8 cellular contexts compared by ENCODE assay signal in genomic region chr15:59104912-59105732, GRCh38. TPM values are rescaled to one million over a fixed set of nuclear protein-coding genes. Genes with fewer than 3 reads are reported as not detected.
DNase-seq lines count a peak whose midpoint lies in the region; ATAC-seq and TF ChIP-seq lines count a peak whose summit lies in the region.

Gene CCNB2, plus strand, starts transcription at chr15:59105146. Its CDS starts 123 bp downstream, at chr15:59105269.

- H3K9me3 Mint-ChIP-seq in CD4-positive, alpha-beta memory T cell = no peaks in the 10 kb centered on the region

- 4% methylated on average over 23 of the region's 57 CpGs for WGBS in right lobe of liver (ENCODE audit: insufficient coverage, low coverage, low lambda C conversion rate, missing lambda C conversion rate)

- peaks cover 3 to 6% of the 10 kb centered on the region in 2 donors for H3K36me3 Mint-ChIP-seq in CD4-positive, alpha-beta memory T cell

- DNase-seq in CD4-positive, alpha-beta memory T cell = peak; percentile 85 to 91 (median 87)
- peak; percentile 81 for DNase-seq in HK-2 (ENCODE audit: unreplicated experiment)
- DNase-seq in NCI-H82 treated with DMSO at 0.1 percent for 48 hours (lab: John Stamatoyannopoulos, UW; ENCODE audit: unreplicated experiment) = peak; percentile 77
- peak; percentile 77 to 83 for DNase-seq in activated CD4-positive, alpha-beta T cell treated with anti-CD3 and anti-CD28 coated beads, Interleukin-2, amount 50 U/mL, for 48 hours
- peak; percentile 80 to 87 (median 82) for DNase-seq in right lobe of liver
- peak; percentile 66 to 76 for DNase-seq in stimulated activated CD4-positive, alpha-beta T cell treated with anti-CD3 and anti-CD28 coated beads, Interleukin-4, amount 100 ng/mL, for 4 hours

- peaks cover 6% of the 10 kb centered on the region for H3K4me1 ChIP-seq in CD4-positive, alpha-beta memory T cell (ENCODE audit: insufficient read depth, low read length)
- H3K4me1 ChIP-seq in duodenal mucosa (ENCODE audit: control insufficient read depth in 1 of 2, insufficient read depth in 2 of 2, low read length in 2 of 2) = peaks cover 0 to 9% of the 10 kb centered on the region in 2 donors
- H3K4me1 ChIP-seq in right lobe of liver = no peaks in the 10 kb centered on the region

- no peaks in the 10 kb centered on the region for H3K36me3 ChIP-seq in CD4-positive, alpha-beta memory T cell (ENCODE audit: insufficient read depth, low read length)
- H3K36me3 ChIP-seq in duodenal mucosa (ENCODE audit: control insufficient read depth in 1 of 2, insufficient read depth in 2 of 2, low read length in 2 of 2) (peaks cover 3 to 4% of the 10 kb centered on the region in 2 donors), right lobe of liver (no peaks in the 10 kb centered on the region)

- H3K4me3 Mint-ChIP-seq in CD4-positive, alpha-beta memory T cell = peak within 1 kb of the TSS; percentile 91 to 96 (median 93)

- CTCF ChIA-PET in CD4-positive, alpha-beta memory T cell (lab: Charles Lee; ENCODE audit: partially characterized antibody) = interaction anchor here (1.4 kb wide), 1 partner anchor 34 kb away, joined by 3 read pairs; no protein-coding TSS in a partner anchor

- POLR2A ChIA-PET in CD4-positive, alpha-beta memory T cell (lab: Charles Lee; ENCODE audit: partially characterized antibody) = no interaction called here

- no peak for TF ChIP-seq POLR2A in right lobe of liver (IDR thresholded peaks at IDR 0.05)

- TF ChIP-seq CTCF in right lobe of liver (IDR thresholded peaks at IDR 0.05) = no peak

- intact Hi-C loops in CD4-positive, alpha-beta memory T cell (cut with micrococcal nuclease) = loop anchor here (2.0 to 5.0 kb wide), 2 partner anchors 118 to 173 kb away; partner anchors contain the start of genes RNF111 and SLTM
- intact Hi-C loops in right lobe of liver (cut with DNase I) = no loop called here

- peak within 1 kb of the TSS; percentile 92 to 99 (median 97) for H3K27ac Mint-ChIP-seq in CD4-positive, alpha-beta memory T cell

- peak within 1 kb of the TSS; percentile 70 to 74 for H3K9ac ChIP-seq in duodenal mucosa (ENCODE audit: low read depth in 1 of 2, low read length in 2 of 2)

- peak within 1 kb of the TSS; percentile 68 for H3K27ac ChIP-seq in CD4-positive, alpha-beta memory T cell (ENCODE audit: low read depth, low read length)
- H3K27ac ChIP-seq in duodenal mucosa (ENCODE audit: low read depth, low read length) (no peak within 1 kb of the TSS), right lobe of liver (no peak within 1 kb of the TSS)

- H3K4me3 ChIP-seq in CD4-positive, alpha-beta memory T cell (ENCODE audit: low read length in 2 of 2) = peak within 1 kb of the TSS; percentile 66 to 80
- H3K4me3 ChIP-seq in duodenal mucosa (ENCODE audit: low read depth in 1 of 2, low read length in 2 of 2) (peak within 1 kb of the TSS; percentile 88 to 90), right lobe of liver (peak within 1 kb of the TSS; percentile 42 to 65 (median 58))

- no peaks in the 10 kb centered on the region for H3K27me3 Mint-ChIP-seq in CD4-positive, alpha-beta memory T cell

- H3K4me1 Mint-ChIP-seq in CD4-positive, alpha-beta memory T cell = peaks cover 5 to 19% (median 13%) of the 10 kb centered on the region in 4 donors

- peak; percentile 99 for ATAC-seq in GM19455 (IDR thresholded peaks at IDR 0.05; ENCODE audit: unreplicated experiment)
- ATAC-seq in right lobe of liver = peak; percentile 99 to 100 (median 100)

- no peaks in the 10 kb centered on the region for H3K27me3 ChIP-seq in CD4-positive, alpha-beta memory T cell (ENCODE audit: insufficient read depth, low read length)
- H3K27me3 ChIP-seq in duodenal mucosa (ENCODE audit: control insufficient read depth in 1 of 2, insufficient read depth in 2 of 2, low read length in 2 of 2) = no peaks in the 10 kb centered on the region
- no peaks in the 10 kb centered on the region for H3K27me3 ChIP-seq in right lobe of liver

- H3K9me3 ChIP-seq in CD4-positive, alpha-beta memory T cell (ENCODE audit: control insufficient read depth in 1 of 2, low read length in 2 of 2) = no peaks in the 10 kb centered on the region
- H3K9me3 ChIP-seq in duodenal mucosa (ENCODE audit: control insufficient read depth in 1 of 2, low read length in 2 of 2) (no peaks in the 10 kb centered on the region), right lobe of liver (no peaks in the 10 kb centered on the region)

RNA-seq across cellular contexts. Expression of gene CCNB2, which starts in this region (rescaled TPM):
- total RNA-seq in CD4-positive, alpha-beta memory T cell = under 1 TPM in 1 of 2 experiments, not detected in 1; 0.44 TPM
- polyA plus RNA-seq in CD4-positive, alpha-beta memory T cell = not detected
- 1 to 10 TPM in 3 of 6 experiments, under 1 TPM in 3; 0.13 to 2.5 (median 1.6) TPM for total RNA-seq in right lobe of liver

Comparison
In these comparisons a context has a peak if more than half of its experiments do, and no peak if none do; other contexts are left out.
1. Peak in DNase-seq, H3K4me3 ChIP-seq and H3K27ac ChIP-seq in CD4-positive, alpha-beta memory T cell; RNA of the gene not detected or under 1 TPM.